Comparison of ENCODE assay signal across 23 cellular contexts in the genomic region with DNA sequence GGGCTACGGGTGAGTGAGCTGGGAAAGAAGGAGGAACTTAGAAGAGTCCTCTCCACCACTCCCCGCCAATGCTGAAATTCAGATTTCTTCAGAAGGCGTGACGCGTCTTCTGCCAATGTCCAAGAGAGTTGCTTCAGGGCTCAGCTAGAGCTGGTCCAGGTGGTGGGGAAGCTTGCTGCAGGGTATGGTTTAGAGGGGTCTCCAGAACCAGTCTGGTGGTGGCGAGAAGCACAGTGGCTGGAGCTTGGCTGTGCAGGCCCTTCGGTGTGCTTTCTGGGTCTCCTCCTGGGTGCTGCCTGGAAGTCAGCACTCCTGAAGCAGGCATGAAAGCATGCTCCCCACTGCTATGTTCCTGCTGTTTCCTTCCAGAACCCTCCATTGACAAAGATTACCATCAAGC.
"Had no signal": no experiment of that assay in that cellular context is flagged by ENCODE, and none has a peak within 500 bp of the region (broad histone marks: within the 10 kb centered on the region; RNA-seq: fewer than 3 reads in every experiment).

No MANE protein-coding gene starts in this region.

- ATAC-seq: mucosa of descending colon; naive thymus-derived CD8-positive, alpha-beta T cell; right cardiac atrium; sciatic nerve; stimulated activated naive B cell treated with anti-CD40 and anti-IgM and Interleukin-4, amounts not matched to agents 10 μg/mL and 1 μg/mL and 100 μg/mL, for 72 hours; stimulated activated naive CD8-positive, alpha-beta T cell treated with anti-CD3 and anti-CD28 coated beads, Interleukin-15, Interleukin-2, amounts not matched to agents 100 U/mL and 50 U/mL, for 24 hours had no signal

- DNase-seq: islet precursor cell; left ventricle myocardium inferior; mesendoderm; mucosa of descending colon; naive thymus-derived CD8-positive, alpha-beta T cell; nucleus accumbens; right cardiac atrium; stimulated activated CD4-positive, alpha-beta T cell treated with anti-CD3 and anti-CD28 coated beads, Interleukin-12 subunit alpha, Interleukin-12 subunit beta, amount 100 ng/mL, for 4 hours; stimulated activated CD4-positive, alpha-beta T cell treated with anti-CD3 and anti-CD28 coated beads, Interleukin-15, amount 100 ng/mL, for 24 hours; stimulated activated CD4-positive, alpha-beta T cell treated with anti-CD3 and anti-CD28 coated beads, Interleukin-2, amount 100 ng/mL, for 24 hours; stimulated activated CD4-positive, alpha-beta T cell treated with anti-CD3 and anti-CD28 coated beads, Interleukin-4, amount 100 ng/mL, for 1 hour; stimulated activated naive B cell treated with anti-CD40 and anti-IgM and Interleukin-4, amounts not matched to agents 10 μg/mL and 1 μg/mL and 100 μg/mL, for 72 hours; stimulated activated naive CD8-positive, alpha-beta T cell treated with anti-CD3 and anti-CD28 coated beads, Interleukin-15, Interleukin-2, amounts not matched to agents 100 U/mL and 50 U/mL, for 24 hours; stomach; testis; thyroid gland; transverse colon; upper lobe of left lung had no signal

- H3K4me3 Mint-ChIP-seq: mesothelial cell of epicardium; naive thymus-derived CD8-positive, alpha-beta T cell; nephron; neural crest cell; stimulated activated naive B cell treated with anti-CD40 and anti-IgM and Interleukin-4, amounts not matched to agents 10 μg/mL and 1 μg/mL and 100 μg/mL, for 72 hours had no signal

- H3K27ac Mint-ChIP-seq: mesothelial cell of epicardium; naive thymus-derived CD8-positive, alpha-beta T cell; nephron; progenitor cell of endocrine pancreas; stimulated activated naive B cell treated with anti-CD40 and anti-IgM and Interleukin-4, amounts not matched to agents 10 μg/mL and 1 μg/mL and 100 μg/mL, for 72 hours had no signal

- H3K4me1 Mint-ChIP-seq: mesothelial cell of epicardium; naive thymus-derived CD8-positive, alpha-beta T cell; neural crest cell; stimulated activated naive B cell treated with anti-CD40 and anti-IgM and Interleukin-4, amounts not matched to agents 10 μg/mL and 1 μg/mL and 100 μg/mL, for 72 hours had no signal

- H3K36me3 Mint-ChIP-seq: mesothelial cell of epicardium; naive thymus-derived CD8-positive, alpha-beta T cell; stimulated activated naive B cell treated with anti-CD40 and anti-IgM and Interleukin-4, amounts not matched to agents 10 μg/mL and 1 μg/mL and 100 μg/mL, for 72 hours had no signal

- H3K9me3 Mint-ChIP-seq: mesothelial cell of epicardium, nephron, neural crest cell had no signal
